ENCODE assay signal across 18 cellular contexts in genomic region chr2:26076001-26076587, GRCh38. TPM values are rescaled to one million over a fixed set of nuclear protein-coding genes. Genes with fewer than 3 reads are reported as not detected.
A peak's percentile ranks its signal among the peaks of the same experiment; 100 is the strongest.
DNase-seq lines count a peak whose midpoint lies in the region; ATAC-seq and TF ChIP-seq lines count a peak whose summit lies in the region.
"Had no signal": no experiment of that assay in that cellular context is flagged by ENCODE, and none has a peak within 500 bp of the region (broad histone marks: within the 10 kb centered on the region; RNA-seq: fewer than 3 reads in every experiment).

No MANE protein-coding gene starts in this region.

- peaks cover 30% of the 10 kb centered on the region for H3K36me3 Mint-ChIP-seq in endodermal cell (ENCODE audit: low read depth)
- H3K36me3 Mint-ChIP-seq in stimulated activated effector memory CD8-positive, alpha-beta T cell treated with anti-CD3 and anti-CD28 coated beads, Interleukin-12 subunit alpha, Interleukin-12 subunit beta, amount 100 ng/mL, for 72 hours, result no peaks in the 10 kb centered on the region

- H3K36me3 ChIP-seq in endodermal cell (ENCODE audit: control insufficient read depth, insufficient read depth, low read length), result peaks cover 24% of the 10 kb centered on the region
- H3K36me3 ChIP-seq: right atrium auricular region, vagina had no signal

- no peak overlapping the region for H3K9ac ChIP-seq in endodermal cell (ENCODE audit: extremely low read depth, low read length, poor library complexity, severe bottlenecking)

- H3K4me3 Mint-ChIP-seq in endodermal cell, result no peak overlapping the region
- H3K4me3 Mint-ChIP-seq in stimulated activated effector memory CD8-positive, alpha-beta T cell treated with anti-CD3 and anti-CD28 coated beads, Interleukin-12 subunit alpha, Interleukin-12 subunit beta, amount 100 ng/mL, for 72 hours, result no peak overlapping the region
- H3K4me3 Mint-ChIP-seq: stimulated activated naive CD8-positive, alpha-beta T cell treated with anti-CD3 and anti-CD28 coated beads, Interleukin-15, amount 100 ng/mL, for 72 hours; T-helper 2 cell treated with Interferon-gamma antibody and Interleukin-4, amounts not matched to agents 5 μg/mL and 100 μg/mL, for 36 hours had no signal

- peak overlapping the region; percentile 41 for H3K4me3 ChIP-seq in endodermal cell (ENCODE audit: low read length)
- H3K4me3 ChIP-seq: right atrium auricular region, vagina had no signal

- no peaks in the 10 kb centered on the region for H3K27me3 ChIP-seq in endodermal cell (ENCODE audit: control insufficient read depth, insufficient read depth, low read length, poor library complexity, severe bottlenecking)
- H3K27me3 ChIP-seq: right atrium auricular region, vagina had no signal

- no peak for ATAC-seq in stimulated activated effector memory CD8-positive, alpha-beta T cell treated with anti-CD3 and anti-CD28 coated beads, Interleukin-12 subunit alpha, Interleukin-12 subunit beta, amount 100 ng/mL, for 72 hours
- no peak for ATAC-seq in HG03135 (IDR thresholded peaks at IDR 0.05; ENCODE audit: unreplicated experiment)
- ATAC-seq: activated naive CD4-positive, alpha-beta T cell treated with anti-CD3 and anti-CD28 coated beads, Interleukin-2, amount 50 U/mL, for 72 hours; stimulated activated naive CD8-positive, alpha-beta T cell treated with anti-CD3 and anti-CD28 coated beads, Interleukin-15, amount 100 ng/mL, for 72 hours had no signal

- H3K4me1 ChIP-seq in endodermal cell (ENCODE audit: control insufficient read depth, insufficient read depth, low read length), result peaks cover 13% of the 10 kb centered on the region

- no peak overlapping the region for H3K27ac ChIP-seq in endodermal cell (ENCODE audit: low read depth, low read length)
- H3K27ac ChIP-seq: right atrium auricular region, vagina had no signal

- H3K27ac Mint-ChIP-seq in endodermal cell, result no peak overlapping the region
- peak overlapping the region; percentile 12 for H3K27ac Mint-ChIP-seq in stimulated activated effector memory CD8-positive, alpha-beta T cell treated with anti-CD3 and anti-CD28 coated beads, Interleukin-12 subunit alpha, Interleukin-12 subunit beta, amount 100 ng/mL, for 72 hours
- H3K27ac Mint-ChIP-seq: activated naive CD4-positive, alpha-beta T cell treated with anti-CD3 and anti-CD28 coated beads, Interleukin-2, amount 50 U/mL, for 72 hours; stimulated activated naive CD8-positive, alpha-beta T cell treated with anti-CD3 and anti-CD28 coated beads, Interleukin-15, amount 100 ng/mL, for 72 hours; T-helper 2 cell treated with Interferon-gamma antibody and Interleukin-4, amounts not matched to agents 5 μg/mL and 100 μg/mL, for 36 hours had no signal

- peaks cover 32% of the 10 kb centered on the region for H3K9me3 ChIP-seq in endodermal cell (ENCODE audit: control insufficient read depth, low read length)
- H3K9me3 ChIP-seq: right atrium auricular region, vagina had no signal

- H3K4me1 Mint-ChIP-seq in endodermal cell, result peaks cover 35% of the 10 kb centered on the region
- peaks cover 37% of the 10 kb centered on the region for H3K4me1 Mint-ChIP-seq in stimulated activated effector memory CD8-positive, alpha-beta T cell treated with anti-CD3 and anti-CD28 coated beads, Interleukin-12 subunit alpha, Interleukin-12 subunit beta, amount 100 ng/mL, for 72 hours

- peaks cover 23% of the 10 kb centered on the region for H3K9me3 Mint-ChIP-seq in endodermal cell
- peaks cover 2% of the 10 kb centered on the region for H3K9me3 Mint-ChIP-seq in stimulated activated effector memory CD8-positive, alpha-beta T cell treated with anti-CD3 and anti-CD28 coated beads, Interleukin-12 subunit alpha, Interleukin-12 subunit beta, amount 100 ng/mL, for 72 hours

- peak; percentile 1 for DNase-seq in SHP77 treated with DMSO at 0.1 percent for 48 hours (lab: John Stamatoyannopoulos, UW)
- no peak for DNase-seq in SHP77 (lab: John Stamatoyannopoulos, UW)
- DNase-seq in NCI-H345 treated with DMSO at 0.1 percent for 48 hours (lab: John Stamatoyannopoulos, UW; ENCODE audit: unreplicated experiment), result peak; percentile 8
- no peak for DNase-seq in endodermal cell
- no peak for DNase-seq in stimulated activated effector memory CD8-positive, alpha-beta T cell treated with anti-CD3 and anti-CD28 coated beads, Interleukin-12 subunit alpha, Interleukin-12 subunit beta, amount 100 ng/mL, for 72 hours (ENCODE audit: low spot score in 2 of 2)
- no peak for DNase-seq in activated CD4-positive, CD25-positive, alpha-beta regulatory T cell (lab: John Stamatoyannopoulos, UW)
- DNase-seq in NCI-H1436 (lab: John Stamatoyannopoulos, UW), result no peak
- DNase-seq: activated CD4-positive, alpha-beta T cell treated with anti-CD3 and anti-CD28 coated beads for 48 hours; COR-L47; effector CD4-positive, alpha-beta T cell; NCI-H2029; Right ventricle myocardium superior; stimulated activated naive CD8-positive, alpha-beta T cell treated with anti-CD3 and anti-CD28 coated beads, Interleukin-15, amount 100 ng/mL, for 72 hours had no signal

- 80 to 100% methylated on average over 1 of the region's 1 CpG for WGBS in endodermal cell (ENCODE audit: insufficient coverage in 1 of 2, insufficient read length in 1 of 2), 2 experiments

- H3K27me3 Mint-ChIP-seq in endodermal cell (ENCODE audit: insufficient read depth), result no peaks in the 10 kb centered on the region
- H3K27me3 Mint-ChIP-seq: stimulated activated naive CD8-positive, alpha-beta T cell treated with anti-CD3 and anti-CD28 coated beads, Interleukin-15, amount 100 ng/mL, for 72 hours had no signal

- no peak for TF ChIP-seq CTCF in endodermal cell (conservative IDR thresholded peaks at IDR 0.05)

RNA-seq across cellular contexts. Expression of gene RAB10, which starts 42.2 kb away (rescaled TPM):
- total RNA-seq in endodermal cell, result 100 to 1,000 TPM; 115 to 121 TPM
- polyA plus RNA-seq in endodermal cell (2013, experiment 1 of 2), result 102 TPM
- polyA plus RNA-seq in endodermal cell (2013, experiment 2 of 2), result 95.8 TPM

Comparison
In these comparisons a context has a peak if more than half of its experiments do, and no peak if none do; other contexts are left out.
1. DNase-seq: peak in SHP77 treated with DMSO at 0.1 percent for 48 hours (single experiment) and NCI-H345 treated with DMSO at 0.1 percent for 48 hours (single experiment); none in SHP77 (0 of 2), endodermal cell (single experiment), stimulated activated effector memory CD8-positive, alpha-beta T cell treated with anti-CD3 and anti-CD28 coated beads, Interleukin-12 subunit alpha, Interleukin-12 subunit beta, amount 100 ng/mL, for 72 hours (0 of 2), activated CD4-positive, CD25-positive, alpha-beta regulatory T cell (0 of 4) and NCI-H1436 (single experiment).